In genomic region chr3:141114816-141115458, GRCh38 we compare ENCODE assay signal across 12 cellular contexts.
A peak's percentile ranks its signal among the peaks of the same experiment; 100 is the strongest.
DNase-seq lines count a peak whose midpoint lies in the region; ATAC-seq, FAIRE-seq and TF ChIP-seq lines count a peak whose summit lies in the region.
"Had no signal": no experiment of that assay in that cellular context is flagged by ENCODE, and none has a peak within 500 bp of the region (broad histone marks: within the 10 kb centered on the region; RNA-seq: fewer than 3 reads in every experiment).

No MANE protein-coding gene starts in this region.

- TF ChIP-seq CTCF in MCF 10A (IDR thresholded peaks at IDR 0.05; ENCODE audit: unreplicated experiment) = peak; percentile 26
- no peak for TF ChIP-seq CTCF in HepG2 (CRISPR knock-in tag; IDR thresholded peaks at IDR 0.05)
- no peak for TF ChIP-seq CTCF in vagina (IDR thresholded peaks at IDR 0.05)
- no peak for TF ChIP-seq CTCF in GM13976 (IDR thresholded peaks at IDR 0.05; ENCODE audit: borderline replicate concordance, control extremely low read depth, extremely low read depth, insufficient read depth, missing control alignments)

- H2AFZ ChIP-seq in HepG2 (ENCODE audit: low read length) = no peak overlapping the region

- no peaks in the 10 kb centered on the region for H3K4me1 Mint-ChIP-seq in MCF 10A (ENCODE audit: insufficient read depth, unreplicated experiment)
- H3K4me1 Mint-ChIP-seq in stimulated activated naive CD8-positive, alpha-beta T cell treated with anti-CD3 and anti-CD28 coated beads, Interleukin-15, amount 100 ng/mL, for 72 hours = no peaks in the 10 kb centered on the region

- H3K9me3 ChIP-seq in HepG2 (ENCODE audit: low read length) (no peaks in the 10 kb centered on the region), vagina (no peaks in the 10 kb centered on the region)

- 52% methylated on average over 13 of the region's 13 CpGs for WGBS in HepG2 (ENCODE audit: low lambda C conversion rate)

- no peak overlapping the region for H3K9ac ChIP-seq in HepG2 (ENCODE audit: insufficient read depth, low read depth, low read length)
- H3K9ac ChIP-seq: BLaER1 had no signal

- ATAC-seq in Right ventricle myocardium superior (ENCODE audit: poor library complexity) = peak; percentile 24
- peak; percentile 97 for ATAC-seq in HepG2
- ATAC-seq in stimulated activated naive CD8-positive, alpha-beta T cell treated with anti-CD3 and anti-CD28 coated beads, Interleukin-15, amount 100 ng/mL, for 72 hours = no peak

- H3K4me3 ChIP-seq in HepG2 (replicated peaks in 1 of 3; ENCODE audit: insufficient read depth in 1 of 3, low read depth in 2 of 3, low read length in 3 of 3) = no peak overlapping the region
- no peak overlapping the region for H3K4me3 ChIP-seq in vagina
- H3K4me3 ChIP-seq: BLaER1 had no signal

- no peak for TF ChIP-seq RAD21 in HepG2 (CRISPR knock-in tag; IDR thresholded peaks at IDR 0.05)

- TF ChIP-seq POLR2A in HepG2 (IDR thresholded peaks at IDR 0.05; ENCODE audit: insufficient read depth in 1 of 2, low read depth in 2 of 2, low read length in 2 of 2) = no peak
- TF ChIP-seq POLR2A in vagina (IDR thresholded peaks at IDR 0.05) = no peak

- H3K79me2 ChIP-seq in HepG2 (ENCODE audit: insufficient read depth, low read length) = no peaks in the 10 kb centered on the region

- peak; percentile 69 for FAIRE-seq in HepG2 (lab: Jason Lieb, UNC)

- H3K4me2 ChIP-seq in HepG2 (ENCODE audit: low read depth, low read length) = no peak overlapping the region
- H3K4me2 ChIP-seq: BLaER1 had no signal

- no TSS peak for BruUV-seq in MCF 10A (replicated peaks; lab: Mats Ljungman, UMichigan)
- no TSS peak for BruUV-seq in HepG2 (replicated peaks; lab: Mats Ljungman, UMichigan)

- in situ Hi-C loops in HepG2 (cut with HindIII; ENCODE audit: extremely low pct_ligation_motif_present, low pct_unique_long_range_greater_than_20kb) (no loop called here), GM13976 (cut with MboI; ENCODE audit: low sequenced_read_pairs, unreplicated experiment) (loop anchor here (10.0 to 25.0 kb wide), 2 partner anchors 110 to 203 kb away; no protein-coding TSS in a partner anchor)

- TF ChIP-seq EP300 in HepG2 (IDR thresholded peaks at IDR 0.05; ENCODE audit: low read depth in 2 of 2, low read length in 2 of 2) (no peak), HepG2 (CRISPR knock-in tag; IDR thresholded peaks at IDR 0.05; ENCODE audit: borderline replicate concordance) (no peak)

- CTCF ChIA-PET in MCF 10A (lab: Yijun Ruan, JAX) (interaction anchor here (0.7 to 4.0 kb wide), 10 partner anchors 9 to 1461 kb away, joined by 3 to 33 read pairs (median 8); no protein-coding TSS in a partner anchor), HepG2 (lab: Yijun Ruan, JAX; ENCODE audit: low intra/inter-chr PET ratio, low total read pairs) (no interaction called here)

- H3K4me1 ChIP-seq in HepG2 (ENCODE audit: insufficient read depth, low read length) (no peaks in the 10 kb centered on the region), vagina (no peaks in the 10 kb centered on the region)

- no peaks in the 10 kb centered on the region for H4K20me1 ChIP-seq in HepG2 (ENCODE audit: insufficient read depth, low read length)
- H4K20me1 ChIP-seq: BLaER1 had no signal

- H3K9me3 Mint-ChIP-seq in MCF 10A (ENCODE audit: unreplicated experiment) = no peaks in the 10 kb centered on the region
- H3K9me3 Mint-ChIP-seq in stimulated activated naive CD8-positive, alpha-beta T cell treated with anti-CD3 and anti-CD28 coated beads, Interleukin-15, amount 100 ng/mL, for 72 hours = peaks cover 0 to 5% of the 10 kb centered on the region in 2 donors
- H3K9me3 Mint-ChIP-seq: stimulated activated naive CD8-positive, alpha-beta T cell treated with anti-CD3 and anti-CD28 coated beads, Interleukin-15, Interleukin-2, amounts not matched to agents 100 ng/mL and 50 ng/mL, for 24 hours had no signal

- intact Hi-C loops in Right ventricle myocardium superior (cut with DNase I) (no loop called here), cardiac septum (cut with DNase I) (no loop called here), MCF 10A (cut with micrococcal nuclease) (no loop called here), HepG2 (cut with micrococcal nuclease; ENCODE audit: unreplicated experiment) (no loop called here), vagina (cut with DNase I) (no loop called here)

- H3K36me3 Mint-ChIP-seq in MCF 10A (ENCODE audit: insufficient read depth, unreplicated experiment) = no peaks in the 10 kb centered on the region

- H3K4me3 Mint-ChIP-seq in MCF 10A (ENCODE audit: unreplicated experiment) = no peak overlapping the region
- no peak overlapping the region for H3K4me3 Mint-ChIP-seq in stimulated activated naive CD8-positive, alpha-beta T cell treated with anti-CD3 and anti-CD28 coated beads, Interleukin-15, amount 100 ng/mL, for 72 hours
- H3K4me3 Mint-ChIP-seq: stimulated activated naive CD8-positive, alpha-beta T cell treated with anti-CD3 and anti-CD28 coated beads, Interleukin-15, Interleukin-2, amounts not matched to agents 100 ng/mL and 50 ng/mL, for 24 hours had no signal

- H3K27me3 ChIP-seq in HepG2 (ENCODE audit: control insufficient read depth in 1 of 2, insufficient read depth in 2 of 2, low read length in 2 of 2) = peaks cover 0 to 3% of the 10 kb centered on the region in 2 experiments; a peak in 1 of 5 replicates
- no peaks in the 10 kb centered on the region for H3K27me3 ChIP-seq in vagina
- H3K27me3 ChIP-seq: BLaER1 had no signal

- H3K27ac ChIP-seq in HepG2 (ENCODE audit: extremely low read length, insufficient read depth, low read length) (no peak overlapping the region), vagina (peak overlapping the region; percentile 43)
- H3K27ac ChIP-seq: BLaER1 had no signal

- POLR2A ChIA-PET in MCF 10A (lab: Yijun Ruan, JAX) = interaction anchor here (1.1 kb wide), 1 partner anchor 30 kb away, joined by 3 read pairs; no protein-coding TSS in a partner anchor
- POLR2A ChIA-PET in HepG2 (lab: Yijun Ruan, JAX) = no interaction called here

- no peaks in the 10 kb centered on the region for H3K36me3 ChIP-seq in HepG2 (replicated peaks in 1 of 2; ENCODE audit: control insufficient read depth in 1 of 2, insufficient read depth in 2 of 2, low read length in 2 of 2)
- no peaks in the 10 kb centered on the region for H3K36me3 ChIP-seq in vagina
- H3K36me3 ChIP-seq: BLaER1 had no signal

- H3K27ac Mint-ChIP-seq in MCF 10A (ENCODE audit: low read depth, unreplicated experiment) = no peak overlapping the region
- no peak overlapping the region for H3K27ac Mint-ChIP-seq in stimulated activated naive CD8-positive, alpha-beta T cell treated with anti-CD3 and anti-CD28 coated beads, Interleukin-15, amount 100 ng/mL, for 72 hours
- H3K27ac Mint-ChIP-seq: stimulated activated naive CD8-positive, alpha-beta T cell treated with anti-CD3 and anti-CD28 coated beads, Interleukin-15, Interleukin-2, amounts not matched to agents 100 ng/mL and 50 ng/mL, for 24 hours had no signal

- H3K27me3 Mint-ChIP-seq in MCF 10A (ENCODE audit: insufficient read depth, unreplicated experiment) = peaks cover 6% of the 10 kb centered on the region
- peaks cover 19% of the 10 kb centered on the region for H3K27me3 Mint-ChIP-seq in stimulated activated naive CD8-positive, alpha-beta T cell treated with anti-CD3 and anti-CD28 coated beads, Interleukin-15, amount 100 ng/mL, for 72 hours

- DNase-seq in Right ventricle myocardium superior = no peak
- no peak for DNase-seq in cardiac septum (ENCODE audit: low spot score)
- no peak for DNase-seq in MCF 10A (ENCODE audit: unreplicated experiment)
- peak; percentile 6 for DNase-seq in HepG2 (ENCODE audit: low spot score)
- peak; percentile 7 to 79 for DNase-seq in vagina (ENCODE audit: extremely low spot score in 2 of 2)
- no peak for DNase-seq in GDM1 (lab: John Stamatoyannopoulos, UW)
- no peak for DNase-seq in stimulated activated naive CD8-positive, alpha-beta T cell treated with anti-CD3 and anti-CD28 coated beads, Interleukin-15, amount 100 ng/mL, for 72 hours
- no peak for DNase-seq in GM13976 (ENCODE audit: low spot score)
- DNase-seq: activated T-cell treated with anti-CD3 and anti-CD28 coated beads, Interleukin-2, amount 50 U/mL, for 1 hour; occipital lobe had no signal

TF ChIP-seq in HepG2, 621 proteins besides CTCF, POLR2A, EP300 and RAD21 (continues in another document):
- TF ChIP-seq, protein P1, sequence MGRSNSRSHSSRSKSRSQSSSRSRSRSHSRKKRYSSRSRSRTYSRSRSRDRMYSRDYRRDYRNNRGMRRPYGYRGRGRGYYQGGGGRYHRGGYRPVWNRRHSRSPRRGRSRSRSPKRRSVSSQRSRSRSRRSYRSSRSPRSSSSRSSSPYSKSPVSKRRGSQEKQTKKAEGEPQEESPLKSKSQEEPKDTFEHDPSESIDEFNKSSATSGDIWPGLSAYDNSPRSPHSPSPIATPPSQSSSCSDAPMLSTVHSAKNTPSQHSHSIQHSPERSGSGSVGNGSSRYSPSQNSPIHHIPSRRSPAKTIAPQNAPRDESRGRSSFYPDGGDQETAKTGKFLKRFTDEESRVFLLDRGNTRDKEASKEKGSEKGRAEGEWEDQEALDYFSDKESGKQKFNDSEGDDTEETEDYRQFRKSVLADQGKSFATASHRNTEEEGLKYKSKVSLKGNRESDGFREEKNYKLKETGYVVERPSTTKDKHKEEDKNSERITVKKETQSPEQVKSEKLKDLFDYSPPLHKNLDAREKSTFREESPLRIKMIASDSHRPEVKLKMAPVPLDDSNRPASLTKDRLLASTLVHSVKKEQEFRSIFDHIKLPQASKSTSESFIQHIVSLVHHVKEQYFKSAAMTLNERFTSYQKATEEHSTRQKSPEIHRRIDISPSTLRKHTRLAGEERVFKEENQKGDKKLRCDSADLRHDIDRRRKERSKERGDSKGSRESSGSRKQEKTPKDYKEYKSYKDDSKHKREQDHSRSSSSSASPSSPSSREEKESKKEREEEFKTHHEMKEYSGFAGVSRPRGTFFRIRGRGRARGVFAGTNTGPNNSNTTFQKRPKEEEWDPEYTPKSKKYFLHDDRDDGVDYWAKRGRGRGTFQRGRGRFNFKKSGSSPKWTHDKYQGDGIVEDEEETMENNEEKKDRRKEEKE (IDR thresholded peaks at IDR 0.05) = no peak
- no peak for TF ChIP-seq REL (CRISPR knock-in tag; conservative IDR thresholded peaks at IDR 0.05)
- TF ChIP-seq ZNF3 (CRISPR knock-in tag; IDR thresholded peaks at IDR 0.05) = no peak
- TF ChIP-seq ZNF713 (CRISPR knock-in tag; IDR thresholded peaks at IDR 0.05) = no peak
- no peak for TF ChIP-seq POLR2G (IDR thresholded peaks at IDR 0.05; ENCODE audit: low read depth, low read length)
- TF ChIP-seq RAD51 (IDR thresholded peaks at IDR 0.05; ENCODE audit: borderline replicate concordance) = peak; percentile 67; the same call in 1 of the 2 replicates
- TF ChIP-seq XRCC5 (optimal IDR thresholded peaks at IDR 0.05; ENCODE audit: low read length) = peak; percentile 37
- no peak for TF ChIP-seq KMT2A (CRISPR knock-in tag; IDR thresholded peaks at IDR 0.05)
- no peak for TF ChIP-seq ZNF230 (CRISPR knock-in tag; IDR thresholded peaks at IDR 0.05)

Comparison
In these comparisons a context has a peak if more than half of its experiments do, and no peak if none do; other contexts are left out.
1. DNase-seq: peak in HepG2 (single experiment) and vagina (2 of 2); none in Right ventricle myocardium superior (single experiment), cardiac septum (single experiment), MCF 10A (single experiment), GDM1 (single experiment), stimulated activated naive CD8-positive, alpha-beta T cell treated with anti-CD3 and anti-CD28 coated beads, Interleukin-15, amount 100 ng/mL, for 72 hours (0 of 2) and GM13976 (single experiment).